ENCODE assay signal across 6 cellular contexts in genomic region chr10:133377818-133378250, GRCh38. TPM values are rescaled to one million over a fixed set of nuclear protein-coding genes. Genes with fewer than 3 reads are reported as not detected.
DNase-seq lines count a peak whose midpoint lies in the region; ATAC-seq and TF ChIP-seq lines count a peak whose summit lies in the region.

No MANE protein-coding gene starts in this region.

- H4K20me1 ChIP-seq in osteoblast (ENCODE audit: insufficient read depth, low read length) = no peaks in the 10 kb centered on the region

- peak overlapping the region; percentile 42; the same call in 1 of the 2 replicates for H3K27ac Mint-ChIP-seq in HFFc6
- H3K27ac Mint-ChIP-seq in chondrocyte (ENCODE audit: unreplicated experiment) = peak overlapping the region; percentile 75

- H3K27me3 ChIP-seq in osteoblast (ENCODE audit: insufficient read depth, low read length) = no peaks in the 10 kb centered on the region

- H3K36me3 ChIP-seq in osteoblast (ENCODE audit: insufficient read depth, low read length) = no peaks in the 10 kb centered on the region

- H3K27me3 Mint-ChIP-seq in HFFc6 (ENCODE audit: insufficient read depth) (no peaks in the 10 kb centered on the region; the same call in 1 of the 2 replicates), chondrocyte (ENCODE audit: low read depth) (no peaks in the 10 kb centered on the region)

- H3K4me2 ChIP-seq in osteoblast (ENCODE audit: insufficient read depth, low read length) = peak overlapping the region; percentile 96

- no peaks in the 10 kb centered on the region for H3K79me2 ChIP-seq in osteoblast (ENCODE audit: insufficient read depth, low read length)

- no peak for TF ChIP-seq CTCF in HFFc6 (IDR thresholded peaks at IDR 0.05)
- TF ChIP-seq CTCF in chondrocyte (IDR thresholded peaks at IDR 0.05) = no peak
- TF ChIP-seq CTCF in osteoblast (IDR thresholded peaks at IDR 0.05; ENCODE audit: extremely low read depth, low read depth, low read length) = no peak

- peaks cover 5% of the 10 kb centered on the region for H3K4me1 ChIP-seq in osteoblast (ENCODE audit: insufficient read depth, low read length)

- H3K27ac ChIP-seq in osteoblast (ENCODE audit: low read depth, low read length) = no peak overlapping the region

- H3K9me3 ChIP-seq in osteoblast (ENCODE audit: low read depth, low read length) = no peaks in the 10 kb centered on the region

- H2AFZ ChIP-seq in osteoblast (ENCODE audit: low read length) = peak overlapping the region; percentile 95

- no peaks in the 10 kb centered on the region for H3K9me3 Mint-ChIP-seq in HFFc6
- H3K9me3 Mint-ChIP-seq in chondrocyte (ENCODE audit: low read depth) = no peaks in the 10 kb centered on the region

- peaks cover 6% of the 10 kb centered on the region for H3K4me1 Mint-ChIP-seq in HFFc6 (ENCODE audit: low read depth)
- H3K4me1 Mint-ChIP-seq in chondrocyte (ENCODE audit: low read depth) = peaks cover 11% of the 10 kb centered on the region

- ATAC-seq in GM19397 (IDR thresholded peaks at IDR 0.05; ENCODE audit: unreplicated experiment) = no peak

- no peaks in the 10 kb centered on the region for H3K36me3 Mint-ChIP-seq in HFFc6 (ENCODE audit: low read depth)
- H3K36me3 Mint-ChIP-seq in chondrocyte (ENCODE audit: low read depth) = no peaks in the 10 kb centered on the region

- peak overlapping the region; percentile 82 for H3K4me3 ChIP-seq in osteoblast (ENCODE audit: insufficient read depth, low read length)

- H3K4me3 Mint-ChIP-seq in HFFc6 (peak overlapping the region; percentile 83), chondrocyte (ENCODE audit: unreplicated experiment) (peak overlapping the region; percentile 75)

- DNase-seq in HFFc6 = no peak
- no peak for DNase-seq in chondrocyte (ENCODE audit: low spot score)
- no peak for DNase-seq in osteoblast (ENCODE audit: insufficient read length, low spot score, missing footprints)
- DNase-seq in NCI-H82 treated with DMSO at 0.1 percent for 48 hours (lab: John Stamatoyannopoulos, UW; ENCODE audit: unreplicated experiment) = no peak
- no peak for DNase-seq in NOMO-1 treated with DMSO at 0.1 percent for 48 hours (lab: John Stamatoyannopoulos, UW; ENCODE audit: unreplicated experiment)

RNA-seq across cellular contexts. Expression of gene PAOX, which starts 1.2 kb away (rescaled TPM):
- total RNA-seq in HFFc6 (2021; fragmentation: NEBNext Ultra II Directional; extraction: Animal tissue kit (Norgen Biotek cat#: 25700)) = 1 to 10 TPM; 2.4 to 4.9 (median 3.6) TPM
- total RNA-seq in chondrocyte = 5.9 to 7.6 TPM (median 6.3 TPM) in 3 replicates
- total RNA-seq in osteoblast = 5.9 and 7.6 TPM in 2 replicates

RNA-seq across cellular contexts. Expression of gene ECHS1, which starts 4.7 kb away (rescaled TPM):
- total RNA-seq in HFFc6 (2021; fragmentation: NEBNext Ultra II Directional; extraction: Animal tissue kit (Norgen Biotek cat#: 25700)) = 100 to 1,000 TPM; 105 to 137 (median 114) TPM
- total RNA-seq in chondrocyte = 57.6 to 67.8 TPM (median 58.9 TPM) in 3 replicates
- 55.4 and 56.1 TPM in 2 replicates for total RNA-seq in osteoblast

RNA-seq across cellular contexts. Expression of gene MTG1, which starts 16.1 kb away (rescaled TPM):
- total RNA-seq in HFFc6 (2021; fragmentation: NEBNext Ultra II Directional; extraction: Animal tissue kit (Norgen Biotek cat#: 25700)) = 10 to 100 TPM; 23.7 to 33.0 (median 26.6) TPM
- total RNA-seq in chondrocyte = 33.2 to 53.0 TPM (median 36.7 TPM) in 3 replicates
- total RNA-seq in osteoblast = 28.3 and 31.5 TPM in 2 replicates

RNA-seq across cellular contexts. Expression of gene FUOM, which starts 20.0 kb away (rescaled TPM):
- 1 to 10 TPM in 5 of 6 experiments, under 1 TPM in 1; 0.55 to 8.9 (median 7.8) TPM for total RNA-seq in HFFc6 (2021; fragmentation: NEBNext Ultra II Directional; extraction: Animal tissue kit (Norgen Biotek cat#: 25700))
- total RNA-seq in chondrocyte = 29.9 to 34.4 TPM (median 32.2 TPM) in 3 replicates
- 5.1 and 6.5 TPM in 2 replicates for total RNA-seq in osteoblast

RNA-seq across cellular contexts. Expression of gene PRAP1, which starts 30.7 kb away (rescaled TPM):
- total RNA-seq in HFFc6 (2021; fragmentation: NEBNext Ultra II Directional; extraction: Animal tissue kit (Norgen Biotek cat#: 25700)) = not detected
- total RNA-seq in chondrocyte (not detected in 3 replicates), osteoblast (not detected in 2 replicates)
